ENCODE assay signal across 17 cellular contexts in genomic region chr5:34820593-34820992, GRCh38. TPM values are rescaled to one million over a fixed set of nuclear protein-coding genes. Genes with fewer than 3 reads are reported as not detected.
DNase-seq lines count a peak whose midpoint lies in the region; ATAC-seq, FAIRE-seq and TF ChIP-seq lines count a peak whose summit lies in the region.
"Had no signal": no experiment of that assay in that cellular context is flagged by ENCODE, and none has a peak within 500 bp of the region (broad histone marks: within the 10 kb centered on the region; RNA-seq: fewer than 3 reads in every experiment).

No MANE protein-coding gene starts in this region.

- H3K27ac Mint-ChIP-seq in chondrocyte (ENCODE audit: unreplicated experiment) = peak overlapping the region; percentile 43
- H3K27ac Mint-ChIP-seq: CD4-positive, alpha-beta memory T cell; IgD-negative memory B cell had no signal

- DNase-seq in H54 (ENCODE audit: insufficient read length, low spot score) = no peak
- peak; percentile 72 for DNase-seq in OCI-M1 (lab: John Stamatoyannopoulos, UW)
- no peak for DNase-seq in chondrocyte (ENCODE audit: low spot score)
- DNase-seq in HT-29 (ENCODE audit: low spot score) = no peak
- no peak for DNase-seq in activated gamma-delta T cell treated with Interleukin-2 at 50 U/mL for 16 hours
- DNase-seq: BE2C; CD4-positive, alpha-beta memory T cell; COR-L47; DND-41; GDM1 had no signal

- no peaks in the 10 kb centered on the region for H3K27me3 Mint-ChIP-seq in chondrocyte (ENCODE audit: low read depth)

- peaks cover 43% of the 10 kb centered on the region for H3K36me3 Mint-ChIP-seq in chondrocyte (ENCODE audit: low read depth)
- H3K36me3 Mint-ChIP-seq: IgD-negative memory B cell had no signal

- TF ChIP-seq POLR2A in H54 (IDR thresholded peaks at IDR 0.05; ENCODE audit: low read depth, low read length) = no peak

- peak; percentile 27 for FAIRE-seq in H54 (lab: Jason Lieb, UNC)
- FAIRE-seq: A549, GM12892, GM19239 had no signal

- no peak overlapping the region for H3K4me3 Mint-ChIP-seq in chondrocyte (ENCODE audit: unreplicated experiment)
- H3K4me3 Mint-ChIP-seq: CD4-positive, alpha-beta memory T cell; IgD-negative memory B cell had no signal

- H3K4me1 Mint-ChIP-seq in chondrocyte (ENCODE audit: low read depth) = peaks cover 31% of the 10 kb centered on the region
- H3K4me1 Mint-ChIP-seq: CD4-positive, alpha-beta memory T cell had no signal

- TF ChIP-seq CTCF in chondrocyte (IDR thresholded peaks at IDR 0.05) = no peak

- ATAC-seq in HG03565 (IDR thresholded peaks at IDR 0.05; ENCODE audit: unreplicated experiment) = no peak
- no peak for ATAC-seq in HG03280 (IDR thresholded peaks at IDR 0.05; ENCODE audit: unreplicated experiment)
- ATAC-seq: A549 had no signal

- H3K9me3 Mint-ChIP-seq in chondrocyte (ENCODE audit: low read depth) = no peaks in the 10 kb centered on the region
- H3K9me3 Mint-ChIP-seq: CD4-positive, alpha-beta memory T cell; IgD-negative memory B cell had no signal

RNA-seq across cellular contexts. Expression of gene TTC23L, which starts 18.4 kb away (rescaled TPM):
- total RNA-seq in chondrocyte = 1.0 TPM in 1 of 3 replicates, not detected in the others
- not detected in 2 replicates for total RNA-seq in HT-29 (2014; rRNA removed; shearing (Covaris generic))
- total RNA-seq: H4 had no signal
